In the genomic region with DNA sequence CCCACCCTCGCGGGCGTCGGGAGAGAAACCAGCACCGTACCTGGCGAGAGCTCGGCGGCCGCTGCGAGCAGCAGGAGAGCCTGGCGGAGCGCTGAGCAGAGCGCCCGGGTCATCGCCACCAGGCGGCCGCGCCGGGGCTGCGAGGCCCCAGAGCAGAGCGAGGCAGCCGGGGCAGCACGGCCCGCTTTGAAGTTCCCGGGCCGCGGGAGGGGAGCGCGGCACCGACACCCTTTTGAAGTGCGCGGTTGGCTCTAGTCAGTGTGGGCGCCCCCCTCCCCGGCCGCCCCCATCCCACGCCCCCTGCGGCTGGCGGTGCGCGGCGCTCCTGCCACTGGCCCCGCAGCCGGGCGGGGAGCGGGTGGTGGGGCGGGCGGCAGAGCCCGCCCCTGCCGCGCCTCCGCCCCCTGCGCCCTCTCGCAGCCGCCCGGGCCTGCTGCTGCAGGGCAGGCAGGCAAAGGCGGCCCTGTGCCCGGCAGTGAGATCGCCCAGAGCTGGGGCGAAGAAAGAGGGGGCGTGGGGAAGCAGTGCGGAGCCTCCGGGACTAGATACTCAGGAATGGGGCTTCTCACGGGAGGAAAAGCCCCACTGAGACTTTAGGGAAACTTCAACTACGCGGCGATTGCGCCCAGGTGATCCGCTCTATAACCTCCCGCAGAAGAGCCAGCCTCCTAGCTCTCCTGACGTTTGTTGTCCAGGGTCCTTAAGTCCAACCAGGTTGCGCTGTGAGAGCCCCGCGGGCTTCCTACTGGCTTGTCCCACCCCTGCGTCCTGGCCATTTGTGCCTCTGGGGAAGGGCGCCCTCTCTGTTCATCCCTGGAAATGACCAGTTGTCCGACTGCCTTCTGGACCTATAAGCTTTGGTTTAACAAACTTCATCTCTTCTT, we compare ENCODE assay signal across 8 cellular contexts. TPM values are rescaled to one million over a fixed set of nuclear protein-coding genes. Genes with fewer than 3 reads are reported as not detected.
DNase-seq lines count a peak whose midpoint lies in the region; ATAC-seq and TF ChIP-seq lines count a peak whose summit lies in the region.

ACVR1C (minus strand) TSS at position 333 of the 884 bp plus-strand sequence; CDS start at position 113, 220 bp downstream.

- H3K27ac ChIP-seq in body of pancreas = peak within 1 kb of the TSS; percentile 42 to 93 (median 76)
- H3K27ac ChIP-seq in iPS DF 6.9 (ENCODE audit: low read length) = no peak within 1 kb of the TSS
- peak within 1 kb of the TSS in 1 of 4 donors; percentile 37 for H3K27ac ChIP-seq in sigmoid colon

- TF ChIP-seq CTCF in GM12865 (IDR thresholded peaks at IDR 0.05; ENCODE audit: insufficient read depth, low read depth, low read length, missing control alignments) (peak; percentile 50), HFFc6 (IDR thresholded peaks at IDR 0.05) (peak; percentile 73), body of pancreas (IDR thresholded peaks at IDR 0.05) (peak; percentile 39 to 76 (median 61)), sigmoid colon (IDR thresholded peaks at IDR 0.05) (peak in 3 of 4 experiments; percentile 28 to 49 (median 40))

- H3K9me3 Mint-ChIP-seq in HFFc6 = no peaks in the 10 kb centered on the region

- H3K4me3 ChIP-seq in GM12865 (ENCODE audit: low read depth, low read length) = peak within 1 kb of the TSS; percentile 55
- H3K4me3 ChIP-seq in body of pancreas = peak within 1 kb of the TSS; percentile 9 to 51
- peak within 1 kb of the TSS; percentile 42; the same call in 1 of the 2 replicates for H3K4me3 ChIP-seq in iPS DF 6.9 (ENCODE audit: low read length)
- H3K4me3 ChIP-seq in sigmoid colon = peak within 1 kb of the TSS; percentile 17 to 61 (median 52)

- no peak within 1 kb of the TSS for H3K27ac Mint-ChIP-seq in HFFc6

- H3K36me3 ChIP-seq in body of pancreas (replicated peaks in 1 of 2; ENCODE audit: insufficient read depth in 1 of 2, low read depth in 2 of 2) (no peaks in the 10 kb centered on the region), iPS DF 6.9 (ENCODE audit: control insufficient read depth, insufficient read depth, low read length) (no peaks in the 10 kb centered on the region), sigmoid colon (no peaks in the 10 kb centered on the region)

- no peaks in the 10 kb centered on the region for H3K27me3 ChIP-seq in body of pancreas
- peaks cover 13% of the 10 kb centered on the region for H3K27me3 ChIP-seq in iPS DF 6.9 (ENCODE audit: control insufficient read depth, insufficient read depth, low read length)
- H3K27me3 ChIP-seq in sigmoid colon = peaks cover 0 to 9% (median 0%) of the 10 kb centered on the region in 3 donors

- peak within 1 kb of the TSS; percentile 82 for H3K4me3 Mint-ChIP-seq in HFFc6

- H3K9me3 ChIP-seq in body of pancreas = no peaks in the 10 kb centered on the region
- no peaks in the 10 kb centered on the region for H3K9me3 ChIP-seq in iPS DF 6.9 (ENCODE audit: control insufficient read depth, insufficient read depth, low read length)
- H3K9me3 ChIP-seq in sigmoid colon = no peaks in the 10 kb centered on the region

- TF ChIP-seq POLR2A in body of pancreas (IDR thresholded peaks at IDR 0.05) (peak; percentile 25 to 70 (median 65)), sigmoid colon (IDR thresholded peaks at IDR 0.05) (no peak)

- ATAC-seq in body of pancreas = peak; percentile 86

- peaks cover 15% of the 10 kb centered on the region for H3K27me3 Mint-ChIP-seq in HFFc6 (ENCODE audit: insufficient read depth)

- no peaks in the 10 kb centered on the region for H3K4me1 ChIP-seq in body of pancreas
- H3K4me1 ChIP-seq in iPS DF 6.9 (ENCODE audit: control insufficient read depth, insufficient read depth, low read length) = no peaks in the 10 kb centered on the region
- peaks cover 0 to 15% (median 9%) of the 10 kb centered on the region in 4 donors for H3K4me1 ChIP-seq in sigmoid colon

- WGBS in body of pancreas, 2 donors = 0 to 1% methylated on average over 13 to 68 of the region's 76 CpGs
- no CpG with 5 or more reads among the region's 76 CpGs for WGBS in iPS DF 6.9 (ENCODE audit: insufficient coverage, insufficient read length)
- 1% methylated on average over 76 of the region's 76 CpGs for WGBS in sigmoid colon, 2 donors

- DNase-seq in GM12865 (ENCODE audit: low read depth) = peak; percentile 62
- peak; percentile 30 for DNase-seq in HFFc6
- peak; percentile 4 for DNase-seq in NAMALWA (ENCODE audit: low spot score)
- peak; percentile 67 for DNase-seq in T-helper 22 cell (ENCODE audit: low read depth)
- DNase-seq in body of pancreas = peak; percentile 80 to 92 (median 87)
- DNase-seq in iPS DF 6.9 (ENCODE audit: low read depth, low spot score) = peak; percentile 72
- peak; percentile 67 for DNase-seq in sigmoid colon
- no peak for DNase-seq in NCI-H128 (lab: John Stamatoyannopoulos, UW; ENCODE audit: unreplicated experiment)

- peaks cover 14% of the 10 kb centered on the region for H3K4me1 Mint-ChIP-seq in HFFc6 (ENCODE audit: low read depth)

- intact Hi-C loops in body of pancreas (cut with DNase I) = no loop called here
- intact Hi-C loops in sigmoid colon (cut with DNase I) = no loop called here

- no peak for TF ChIP-seq EP300 in sigmoid colon (IDR thresholded peaks at IDR 0.05)

- H3K36me3 Mint-ChIP-seq in HFFc6 (ENCODE audit: low read depth) = no peaks in the 10 kb centered on the region

RNA-seq across cellular contexts. Expression of gene ACVR1C, which starts in this region (rescaled TPM):
- total RNA-seq in HFFc6 (2021; fragmentation: NEBNext Ultra II Directional; extraction: Animal tissue kit (Norgen Biotek cat#: 25700)) = under 1 TPM in 4 of 6 experiments, not detected in 2; 0.02 to 0.13 (median 0.05) TPM
- 1 to 10 TPM; 1.6 to 6.6 TPM for total RNA-seq in body of pancreas
- total RNA-seq in sigmoid colon = 1 to 10 TPM in 2 of 4 donors, under 1 TPM in 2; 0.14 to 1.9 (median 0.70) TPM
- 1 to 10 TPM; 1.6 to 2.4 (median 2.2) TPM for polyA plus RNA-seq in sigmoid colon

Comparison
In these comparisons a context has a peak if more than half of its experiments do, and no peak if none do; other contexts are left out.
1. Peak in DNase-seq in HFFc6; RNA of the gene not detected or under 1 TPM.
2. POLR2A ChIP-seq: peak in body of pancreas (3 of 3); none in sigmoid colon (0 of 2).
3. Peak in every context shown above with its lines, with median percentiles within 50 percentile points of each other: H3K4me3 ChIP-seq and CTCF ChIP-seq.